16 cellular contexts compared by ENCODE assay signal in the genomic region with DNA sequence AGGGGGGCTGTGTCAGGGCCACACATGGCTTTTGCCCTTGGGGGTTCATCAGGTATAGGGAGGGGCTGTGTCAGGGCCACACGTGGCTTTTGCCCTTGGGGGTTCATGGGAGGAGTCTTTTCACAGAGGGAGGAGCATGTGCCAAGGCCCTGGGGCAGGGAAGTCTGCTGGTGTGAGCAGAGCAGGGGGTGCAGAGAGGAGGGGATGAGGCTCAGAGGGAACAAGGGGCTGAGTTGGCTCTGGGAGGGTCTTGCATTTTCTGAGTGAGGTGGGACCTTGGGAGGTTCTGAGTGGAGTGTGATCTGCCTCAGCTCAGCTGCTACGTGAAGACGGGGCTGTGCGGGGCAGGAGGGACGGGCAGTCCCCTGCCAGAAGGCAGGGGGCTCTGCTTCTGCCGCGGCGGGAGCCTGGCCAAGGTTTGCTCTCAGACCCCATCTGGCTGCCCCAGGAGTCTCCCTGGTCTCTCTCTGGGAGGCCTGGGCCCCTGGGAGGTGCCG. TPM values are rescaled to one million over a fixed set of nuclear protein-coding genes. Genes with fewer than 3 reads are reported as not detected.
DNase-seq lines count a peak whose midpoint lies in the region; ATAC-seq and TF ChIP-seq lines count a peak whose summit lies in the region.
"Had no signal": no experiment of that assay in that cellular context is flagged by ENCODE, and none has a peak within 500 bp of the region (broad histone marks: within the 10 kb centered on the region; RNA-seq: fewer than 3 reads in every experiment).

No MANE protein-coding gene starts in this region.

- no peaks in the 10 kb centered on the region for H3K4me1 ChIP-seq in right lobe of liver
- H3K4me1 ChIP-seq in spleen = peaks cover 12 to 84% (median 74%) of the 10 kb centered on the region in 6 donors

- in situ Hi-C loops in brain microvascular endothelial cell (cut with HindIII; ENCODE audit: low pct_ligation_motif_present, low sequenced_read_pairs) = no loop called here

- H3K36me3 Mint-ChIP-seq in activated CD4-positive, alpha-beta memory T cell treated with anti-CD3 and anti-CD28 coated beads, Interleukin-2, amount 10 ng/mL, durations not matched to agents 7 days and 5 days (ENCODE audit: low read depth) = no peaks in the 10 kb centered on the region
- no peaks in the 10 kb centered on the region for H3K36me3 Mint-ChIP-seq in activated CD4-positive, alpha-beta memory T cell treated with anti-CD3 and anti-CD28 coated beads for 36 hours
- no peaks in the 10 kb centered on the region for H3K36me3 Mint-ChIP-seq in activated naive CD8-positive, alpha-beta T cell treated with anti-CD3 and anti-CD28 coated beads, Interleukin-2, amount 50 U/mL, for 24 hours (ENCODE audit: low read depth)
- H3K36me3 Mint-ChIP-seq: CD8-positive, alpha-beta memory T cell; immature natural killer cell had no signal

- H3K27ac Mint-ChIP-seq in activated CD4-positive, alpha-beta memory T cell treated with anti-CD3 and anti-CD28 coated beads, Interleukin-2, amount 10 ng/mL, durations not matched to agents 7 days and 5 days = peak overlapping the region; percentile 56
- H3K27ac Mint-ChIP-seq in activated CD4-positive, alpha-beta memory T cell treated with anti-CD3 and anti-CD28 coated beads for 36 hours = no peak overlapping the region
- peak overlapping the region; percentile 22 for H3K27ac Mint-ChIP-seq in activated naive CD8-positive, alpha-beta T cell treated with anti-CD3 and anti-CD28 coated beads, Interleukin-2, amount 50 U/mL, for 24 hours
- H3K27ac Mint-ChIP-seq: CD8-positive, alpha-beta memory T cell; immature natural killer cell had no signal

- H3K27me3 Mint-ChIP-seq in activated CD4-positive, alpha-beta memory T cell treated with anti-CD3 and anti-CD28 coated beads, Interleukin-2, amount 10 ng/mL, durations not matched to agents 7 days and 5 days = peaks cover 19% of the 10 kb centered on the region
- H3K27me3 Mint-ChIP-seq in activated CD4-positive, alpha-beta memory T cell treated with anti-CD3 and anti-CD28 coated beads for 36 hours = peaks cover 32% of the 10 kb centered on the region
- peaks cover 7% of the 10 kb centered on the region for H3K27me3 Mint-ChIP-seq in activated naive CD8-positive, alpha-beta T cell treated with anti-CD3 and anti-CD28 coated beads, Interleukin-2, amount 50 U/mL, for 24 hours

- intact Hi-C loops in activated CD4-positive, alpha-beta memory T cell treated with anti-CD3 and anti-CD28 coated beads for 36 hours (cut with micrococcal nuclease) = no loop called here
- intact Hi-C loops in right lobe of liver (cut with DNase I) (no loop called here), spleen (cut with DNase I; ENCODE audit: low total_unique reads) (no loop called here)

- 0% methylated on average over 1 of the region's 9 CpGs for WGBS in right lobe of liver (ENCODE audit: insufficient coverage, low coverage, low lambda C conversion rate, missing lambda C conversion rate)
- 50 to 75% (median 64%) methylated on average over 8 to 9 of the region's 9 CpGs for WGBS in spleen, 5 donors

- peak overlapping the region in 2 of 3 donors; percentile 32 to 54 for H3K27ac ChIP-seq in right lobe of liver
- H3K27ac ChIP-seq in spleen = peak overlapping the region; percentile 63 to 91 (median 85)
- no peak overlapping the region for H3K27ac ChIP-seq in brain microvascular endothelial cell
- H3K27ac ChIP-seq: HL-60 had no signal

- TF ChIP-seq POLR2A in right lobe of liver (IDR thresholded peaks at IDR 0.05) (no peak), spleen (IDR thresholded peaks at IDR 0.05) (no peak)

- CTCF ChIA-PET in activated CD4-positive, alpha-beta memory T cell treated with anti-CD3 and anti-CD28 coated beads, Interleukin-2, amount 10 ng/mL, durations not matched to agents 7 days and 5 days (lab: Charles Lee) = interaction anchor here (1.4 to 2.8 kb wide), 2 partner anchors 17 to 74 kb away, joined by 5 to 11 read pairs; partner anchors contain the start of gene PRPF6
- CTCF ChIA-PET in activated CD4-positive, alpha-beta memory T cell treated with anti-CD3 and anti-CD28 coated beads for 36 hours (lab: Charles Lee) = no interaction called here

- H3K9me3 Mint-ChIP-seq in activated CD4-positive, alpha-beta memory T cell treated with anti-CD3 and anti-CD28 coated beads, Interleukin-2, amount 10 ng/mL, durations not matched to agents 7 days and 5 days = no peaks in the 10 kb centered on the region
- no peaks in the 10 kb centered on the region for H3K9me3 Mint-ChIP-seq in activated CD4-positive, alpha-beta memory T cell treated with anti-CD3 and anti-CD28 coated beads for 36 hours
- no peaks in the 10 kb centered on the region for H3K9me3 Mint-ChIP-seq in activated naive CD8-positive, alpha-beta T cell treated with anti-CD3 and anti-CD28 coated beads, Interleukin-2, amount 50 U/mL, for 24 hours
- H3K9me3 Mint-ChIP-seq: CD8-positive, alpha-beta memory T cell; immature natural killer cell had no signal

- peaks cover 34% of the 10 kb centered on the region for H3K4me1 Mint-ChIP-seq in activated CD4-positive, alpha-beta memory T cell treated with anti-CD3 and anti-CD28 coated beads, Interleukin-2, amount 10 ng/mL, durations not matched to agents 7 days and 5 days
- H3K4me1 Mint-ChIP-seq in activated CD4-positive, alpha-beta memory T cell treated with anti-CD3 and anti-CD28 coated beads for 36 hours (ENCODE audit: low read depth) = peaks cover 14% of the 10 kb centered on the region
- peaks cover 20% of the 10 kb centered on the region for H3K4me1 Mint-ChIP-seq in activated naive CD8-positive, alpha-beta T cell treated with anti-CD3 and anti-CD28 coated beads, Interleukin-2, amount 50 U/mL, for 24 hours

- TF ChIP-seq CTCF in right lobe of liver (IDR thresholded peaks at IDR 0.05) (no peak), spleen (IDR thresholded peaks at IDR 0.05 in 8 of 11, conservative IDR thresholded peaks at IDR 0.05 in 3 of 11) (no peak), brain microvascular endothelial cell (IDR thresholded peaks at IDR 0.05; ENCODE audit: low read depth, low read length, missing control alignments) (no peak)

- no peak for ATAC-seq in activated naive CD8-positive, alpha-beta T cell treated with anti-CD3 and anti-CD28 coated beads, Interleukin-2, amount 50 U/mL, for 24 hours
- no peak for ATAC-seq in right lobe of liver
- no peak for ATAC-seq in HG02981 (IDR thresholded peaks at IDR 0.05; ENCODE audit: unreplicated experiment)

- no peak for DNase-seq in activated CD4-positive, alpha-beta memory T cell treated with anti-CD3 and anti-CD28 coated beads, Interleukin-2, amount 10 ng/mL, durations not matched to agents 7 days and 5 days
- DNase-seq in activated CD4-positive, alpha-beta memory T cell treated with anti-CD3 and anti-CD28 coated beads for 36 hours = no peak
- DNase-seq in activated naive CD8-positive, alpha-beta T cell treated with anti-CD3 and anti-CD28 coated beads, Interleukin-2, amount 50 U/mL, for 24 hours = no peak
- DNase-seq in right lobe of liver = no peak
- DNase-seq in spleen = no peak
- no peak for DNase-seq in anterior cingulate cortex (lab: John Stamatoyannopoulos, UW)
- DNase-seq in brain microvascular endothelial cell = no peak
- DNase-seq: activated naive CD4-positive, alpha-beta T cell; CD8-positive, alpha-beta memory T cell; immature natural killer cell; Kasumi-1; NCI-H2227 treated with DMSO at 0.1 percent for 48 hours had no signal

- no peaks in the 10 kb centered on the region for H3K36me3 ChIP-seq in right lobe of liver
- no peaks in the 10 kb centered on the region for H3K36me3 ChIP-seq in spleen
- H3K36me3 ChIP-seq in brain microvascular endothelial cell (replicated peaks) = no peaks in the 10 kb centered on the region

- H3K9me3 ChIP-seq in right lobe of liver (no peaks in the 10 kb centered on the region), spleen (no peaks in the 10 kb centered on the region)
- H3K9me3 ChIP-seq: testis had no signal

- POLR2A ChIA-PET in activated CD4-positive, alpha-beta memory T cell treated with anti-CD3 and anti-CD28 coated beads, Interleukin-2, amount 10 ng/mL, durations not matched to agents 7 days and 5 days (lab: Charles Lee) = interaction anchor here (1.2 kb wide), 1 partner anchor 17 kb away, joined by 5 read pairs; no protein-coding TSS in a partner anchor
- POLR2A ChIA-PET in activated CD4-positive, alpha-beta memory T cell treated with anti-CD3 and anti-CD28 coated beads for 36 hours (lab: Charles Lee) = no interaction called here

- no peak overlapping the region for H3K4me3 Mint-ChIP-seq in activated CD4-positive, alpha-beta memory T cell treated with anti-CD3 and anti-CD28 coated beads, Interleukin-2, amount 10 ng/mL, durations not matched to agents 7 days and 5 days
- no peak overlapping the region for H3K4me3 Mint-ChIP-seq in activated CD4-positive, alpha-beta memory T cell treated with anti-CD3 and anti-CD28 coated beads for 36 hours
- H3K4me3 Mint-ChIP-seq in activated naive CD8-positive, alpha-beta T cell treated with anti-CD3 and anti-CD28 coated beads, Interleukin-2, amount 50 U/mL, for 24 hours = no peak overlapping the region
- H3K4me3 Mint-ChIP-seq: CD8-positive, alpha-beta memory T cell; immature natural killer cell had no signal

- H3K4me3 ChIP-seq in right lobe of liver (no peak overlapping the region), spleen (peak overlapping the region in 1 of 8 donors; percentile 57), brain microvascular endothelial cell (ENCODE audit: low read depth, low read length) (no peak overlapping the region)
- H3K4me3 ChIP-seq: testis had no signal

- H3K27me3 ChIP-seq in right lobe of liver (no peaks in the 10 kb centered on the region), spleen (replicated peaks in 1 of 7) (peaks cover 0 to 69% (median 6%) of the 10 kb centered on the region in 7 donors), brain microvascular endothelial cell (replicated peaks) (no peaks in the 10 kb centered on the region)
- H3K27me3 ChIP-seq: testis had no signal

RNA-seq across cellular contexts. Expression of gene SOX18, which starts 6.0 kb away (rescaled TPM):
- under 1 TPM; 0.25 TPM for total RNA-seq in activated CD4-positive, alpha-beta memory T cell treated with anti-CD3 and anti-CD28 coated beads, Interleukin-2, amount 10 ng/mL, durations not matched to agents 7 days and 5 days
- not detected for total RNA-seq in activated CD4-positive, alpha-beta memory T cell treated with anti-CD3 and anti-CD28 coated beads for 36 hours
- 1 to 10 TPM; 4.1 to 7.8 (median 5.6) TPM for total RNA-seq in right lobe of liver
- 10 to 100 TPM; 12.1 to 63.1 (median 42.0) TPM for total RNA-seq in spleen
- 10 to 100 TPM in 2 of 3 donors, 1 to 10 TPM in 1; 7.3 to 25.5 (median 22.3) TPM for polyA plus RNA-seq in spleen
- total RNA-seq: CD8-positive, alpha-beta memory T cell; SK-MEL-5 had no signal
- polyA plus RNA-seq: CD8-positive, alpha-beta memory T cell; immature natural killer cell had no signal

RNA-seq across cellular contexts. Expression of gene TCEA2, which starts 7.6 kb away (rescaled TPM):
- 10 to 100 TPM; 66.3 to 74.1 TPM for total RNA-seq in activated CD4-positive, alpha-beta memory T cell treated with anti-CD3 and anti-CD28 coated beads, Interleukin-2, amount 10 ng/mL, durations not matched to agents 7 days and 5 days
- 10 to 100 TPM; 27.3 to 29.9 TPM for total RNA-seq in activated CD4-positive, alpha-beta memory T cell treated with anti-CD3 and anti-CD28 coated beads for 36 hours
- 10 to 100 TPM; 14.8 to 45.6 (median 28.6) TPM for total RNA-seq in right lobe of liver
- 10 to 100 TPM; 18.6 to 60.8 (median 45.0) TPM for total RNA-seq in spleen
- polyA plus RNA-seq in spleen = 10 to 100 TPM; 35.9 to 47.5 (median 41.5) TPM

RNA-seq across cellular contexts. Expression of gene C20orf204, which starts 19.5 kb away (rescaled TPM):
- total RNA-seq in activated CD4-positive, alpha-beta memory T cell treated with anti-CD3 and anti-CD28 coated beads, Interleukin-2, amount 10 ng/mL, durations not matched to agents 7 days and 5 days = 1 to 10 TPM; 6.9 to 7.2 TPM
- total RNA-seq in activated CD4-positive, alpha-beta memory T cell treated with anti-CD3 and anti-CD28 coated beads for 36 hours = 1 to 10 TPM; 3.1 TPM
- total RNA-seq in right lobe of liver (1 to 10 TPM in 1 of 6 experiments, under 1 TPM in 4, not detected in 1; 0.29 to 1.1 (median 0.44) TPM), spleen (1 to 10 TPM in 5 of 7 donors, under 1 TPM in 2; 0.85 to 3.4 (median 2.0) TPM)
- polyA plus RNA-seq in spleen = 1 to 10 TPM; 1.5 to 3.9 (median 1.9) TPM
- polyA plus RNA-seq: immature natural killer cell had no signal

RNA-seq across cellular contexts. Expression of gene RGS19, which starts 23.9 kb away (rescaled TPM):
- 100 to 1,000 TPM; 119 to 122 TPM for total RNA-seq in activated CD4-positive, alpha-beta memory T cell treated with anti-CD3 and anti-CD28 coated beads, Interleukin-2, amount 10 ng/mL, durations not matched to agents 7 days and 5 days
- 10 to 100 TPM; 43.2 to 44.4 TPM for total RNA-seq in activated CD4-positive, alpha-beta memory T cell treated with anti-CD3 and anti-CD28 coated beads for 36 hours
- 10 to 100 TPM in 2 of 6 experiments, 1 to 10 TPM in 4; 2.6 to 10.9 (median 5.7) TPM for total RNA-seq in right lobe of liver
- 100 to 1,000 TPM in 4 of 7 donors, 10 to 100 TPM in 3; 91.6 to 186 (median 107) TPM for total RNA-seq in spleen
- 100 to 1,000 TPM in 1 of 3 donors, 10 to 100 TPM in 2; 80.4 to 125 (median 82.0) TPM for polyA plus RNA-seq in spleen

RNA-seq across cellular contexts. Expression of gene OPRL1, which starts 24.4 kb away (rescaled TPM):
- total RNA-seq in activated CD4-positive, alpha-beta memory T cell treated with anti-CD3 and anti-CD28 coated beads, Interleukin-2, amount 10 ng/mL, durations not matched to agents 7 days and 5 days = 1 to 10 TPM; 1.2 to 1.6 TPM
- total RNA-seq in activated CD4-positive, alpha-beta memory T cell treated with anti-CD3 and anti-CD28 coated beads for 36 hours = under 1 TPM; 0.63 to 0.71 TPM
- total RNA-seq in right lobe of liver (under 1 TPM in 5 of 6 experiments, not detected in 1; 0.13 to 0.32 (median 0.25) TPM), spleen (1 to 10 TPM; 3.7 to 7.9 (median 5.1) TPM)
- 1 to 10 TPM; 1.9 to 4.9 (median 2.5) TPM for polyA plus RNA-seq in spleen

Comparison
In these comparisons a context has a peak if more than half of its experiments do, and no peak if none do; other contexts are left out.
1. RNA of gene SOX18, which starts 6.0 kb away (total RNA-seq): 12.1 to 63.1 TPM in spleen and 4.1 to 7.8 TPM in right lobe of liver; 0.25 TPM in activated CD4-positive, alpha-beta memory T cell treated with anti-CD3 and anti-CD28 coated beads, Interleukin-2, amount 10 ng/mL, durations not matched to agents 7 days and 5 days and not detected in activated CD4-positive, alpha-beta memory T cell treated with anti-CD3 and anti-CD28 coated beads for 36 hours; every median in the first group is over 4 times any median in the second.